1 cellular context compared by ENCODE assay signal in the genomic region with DNA sequence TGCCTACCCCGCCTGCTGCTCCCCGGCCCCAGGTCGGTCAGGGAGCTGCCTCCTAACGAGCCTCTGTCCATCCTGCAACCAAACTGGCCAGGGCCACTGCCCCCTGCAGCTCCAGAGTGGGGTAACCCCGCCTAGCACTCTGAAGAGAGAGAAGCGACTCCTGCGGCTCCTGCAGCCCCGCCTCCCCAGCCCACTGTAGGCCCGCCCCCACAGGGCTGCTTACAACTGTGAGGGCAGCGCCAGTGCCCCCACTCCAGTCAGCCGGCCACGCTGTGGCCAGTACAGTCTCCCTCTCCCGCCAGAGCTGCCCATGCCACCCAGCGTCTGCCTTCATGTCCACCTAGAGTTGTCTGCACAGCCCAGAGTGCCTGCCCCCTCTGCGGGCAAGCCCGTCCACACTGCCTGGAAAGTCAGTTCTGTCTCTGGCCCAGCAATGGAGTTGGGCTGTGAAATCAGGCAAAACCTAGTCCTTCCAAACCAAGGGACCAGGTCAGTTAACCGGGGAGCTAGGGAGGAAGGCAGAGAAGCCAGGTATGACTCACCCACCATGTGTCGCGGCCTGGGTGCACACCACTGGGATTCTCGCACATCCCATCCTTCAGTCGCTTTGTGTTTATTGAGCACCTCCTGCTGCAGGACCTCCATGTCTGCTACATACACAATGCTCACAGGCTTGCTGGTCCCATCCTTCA.
TF ChIP-seq lines count a peak whose summit lies in the region.

No MANE protein-coding gene starts in this region.

TF ChIP-seq in HepG2, 621 proteins besides CTCF, POLR2A, EP300 and RAD21 (continued from another document and continues in another):
- TF ChIP-seq, protein P1, sequence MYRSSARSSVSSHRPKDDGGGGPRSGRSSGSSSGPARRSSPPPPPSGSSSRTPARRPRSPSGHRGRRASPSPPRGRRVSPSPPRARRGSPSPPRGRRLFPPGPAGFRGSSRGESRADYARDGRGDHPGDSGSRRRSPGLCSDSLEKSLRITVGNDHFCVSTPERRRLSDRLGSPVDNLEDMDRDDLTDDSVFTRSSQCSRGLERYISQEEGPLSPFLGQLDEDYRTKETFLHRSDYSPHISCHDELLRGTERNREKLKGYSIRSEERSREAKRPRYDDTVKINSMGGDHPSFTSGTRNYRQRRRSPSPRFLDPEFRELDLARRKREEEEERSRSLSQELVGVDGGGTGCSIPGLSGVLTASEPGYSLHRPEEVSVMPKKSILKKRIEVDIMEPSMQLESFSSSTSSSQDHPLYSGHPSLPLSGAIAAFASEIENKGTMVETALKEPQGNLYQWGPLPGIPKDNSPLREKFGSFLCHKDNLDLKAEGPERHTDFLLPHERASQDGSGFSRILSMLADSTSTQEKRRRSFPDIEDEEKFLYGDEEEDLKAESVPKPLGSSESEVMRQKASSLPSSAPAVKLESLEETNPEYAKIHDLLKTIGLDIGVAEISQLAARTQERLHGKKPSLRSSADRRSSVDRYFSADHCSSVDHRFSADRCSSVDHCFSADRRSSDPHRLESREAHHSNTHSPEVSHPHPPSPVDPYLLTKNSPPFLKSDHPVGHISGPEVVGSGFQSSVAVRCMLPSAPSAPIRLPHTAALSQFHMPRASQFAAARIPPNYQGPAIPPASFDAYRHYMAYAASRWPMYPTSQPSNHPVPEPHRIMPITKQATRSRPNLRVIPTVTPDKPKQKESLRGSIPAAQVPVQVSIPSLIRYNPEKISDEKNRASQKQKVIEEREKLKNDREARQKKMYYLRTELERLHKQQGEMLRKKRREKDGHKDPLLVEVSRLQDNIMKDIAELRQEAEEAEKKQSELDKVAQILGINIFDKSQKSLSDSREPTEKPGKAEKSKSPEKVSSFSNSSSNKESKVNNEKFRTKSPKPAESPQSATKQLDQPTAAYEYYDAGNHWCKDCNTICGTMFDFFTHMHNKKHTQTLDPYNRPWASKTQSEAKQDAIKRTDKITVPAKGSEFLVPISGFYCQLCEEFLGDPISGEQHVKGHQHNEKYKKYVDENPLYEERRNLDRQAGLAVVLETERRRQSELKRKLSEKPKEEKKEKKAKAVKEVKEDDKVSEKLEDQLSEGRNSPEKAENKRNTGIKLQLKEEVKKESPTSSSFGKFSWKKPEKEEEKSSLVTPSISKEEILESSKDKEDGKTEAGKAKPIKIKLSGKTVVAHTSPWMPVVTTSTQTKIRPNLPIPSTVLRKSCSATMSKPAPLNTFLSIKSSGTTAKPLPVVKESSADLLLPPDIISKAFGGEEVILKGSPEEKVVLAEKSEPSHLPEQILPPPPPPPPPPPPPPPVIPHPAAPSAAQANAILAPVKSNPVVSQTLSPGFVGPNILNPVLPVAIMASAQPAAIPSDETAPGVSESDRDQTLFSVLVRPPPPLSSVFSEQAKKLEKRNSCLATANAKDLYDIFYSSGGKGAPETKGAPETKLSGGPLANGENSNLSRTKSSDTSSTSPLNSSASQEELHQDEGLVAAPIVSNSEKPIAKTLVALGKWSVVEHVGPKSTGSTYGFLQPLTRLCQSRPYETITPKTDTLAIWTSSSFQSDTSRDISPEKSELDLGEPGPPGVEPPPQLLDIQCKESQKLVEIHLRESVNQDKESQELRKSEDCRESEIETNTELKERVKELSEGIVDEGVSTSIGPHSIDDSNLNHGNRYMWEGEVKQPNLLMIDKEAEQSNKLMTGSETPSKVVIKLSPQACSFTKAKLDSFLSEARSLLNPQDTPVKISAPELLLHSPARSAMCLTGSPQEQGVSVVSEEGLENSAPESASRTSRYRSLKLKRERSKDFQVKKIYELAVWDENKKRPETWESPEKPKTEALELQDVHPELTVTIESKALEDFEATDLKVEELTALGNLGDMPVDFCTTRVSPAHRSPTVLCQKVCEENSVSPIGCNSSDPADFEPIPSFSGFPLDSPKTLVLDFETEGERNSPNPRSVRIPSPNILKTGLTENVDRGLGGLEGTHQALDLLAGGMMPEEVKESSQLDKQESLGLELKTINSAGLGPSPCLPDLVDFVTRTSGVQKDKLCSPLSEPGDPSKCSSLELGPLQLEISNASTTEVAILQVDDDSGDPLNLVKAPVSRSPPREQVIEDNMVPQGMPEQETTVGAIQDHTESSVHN (CRISPR knock-in tag; IDR thresholded peaks at IDR 0.05), result no peak
- TF ChIP-seq JUN (CRISPR knock-in tag; IDR thresholded peaks at IDR 0.05) (no peak), NFYC (CRISPR knock-in tag; IDR thresholded peaks at IDR 0.05) (no peak), ELF3 (CRISPR knock-in tag; IDR thresholded peaks at IDR 0.05) (no peak), ZNF20 (CRISPR knock-in tag; IDR thresholded peaks at IDR 0.05) (no peak), ZNF607 (CRISPR knock-in tag; IDR thresholded peaks at IDR 0.05; ENCODE audit: borderline replicate concordance) (no peak), ZNF776 (CRISPR knock-in tag; IDR thresholded peaks at IDR 0.05) (0 out of 2 replicates have a peak, but pooled peaks have one; percentile 52), SPEN (CRISPR knock-in tag; IDR thresholded peaks at IDR 0.05; ENCODE audit: low read depth) (peak; percentile 52; the same call in 1 of the 2 replicates), ZNF460 (CRISPR knock-in tag; IDR thresholded peaks at IDR 0.05; ENCODE audit: borderline replicate concordance) (no peak), ZNF350 (CRISPR knock-in tag; IDR thresholded peaks at IDR 0.05; ENCODE audit: borderline replicate concordance, low read depth) (0 out of 2 replicates have a peak, but pooled peaks have one; percentile 34), KDM2A (CRISPR knock-in tag; IDR thresholded peaks at IDR 0.05; ENCODE audit: borderline replicate concordance, low read depth) (no peak), RBFOX2 (IDR thresholded peaks at IDR 0.05; ENCODE audit: low read depth, low read length) (peak; percentile 58), ZBTB20 (CRISPR knock-in tag; IDR thresholded peaks at IDR 0.05; ENCODE audit: borderline replicate concordance, low read depth) (no peak), CBX1 (IDR thresholded peaks at IDR 0.05; ENCODE audit: low read depth) (no peak), ZBTB42 (CRISPR knock-in tag; IDR thresholded peaks at IDR 0.05) (no peak), HOXA3 (CRISPR knock-in tag; IDR thresholded peaks at IDR 0.05) (no peak; the same call in 1 of the 2 replicates), KDM5A (IDR thresholded peaks at IDR 0.05; ENCODE audit: borderline replicate concordance, low read length) (no peak), CEBPB (IDR thresholded peaks at IDR 0.05; ENCODE audit: borderline replicate concordance, low read depth, low read length) (no peak), U2AF2 (IDR thresholded peaks at IDR 0.05; ENCODE audit: low read depth, low read length) (no peak), PHF21A (CRISPR knock-in tag; IDR thresholded peaks at IDR 0.05) (0 out of 2 replicates have a peak, but pooled peaks have one; percentile 26), PAF1 (CRISPR knock-in tag; IDR thresholded peaks at IDR 0.05) (no peak), ZNF382 (CRISPR knock-in tag; IDR thresholded peaks at IDR 0.05; ENCODE audit: borderline replicate concordance) (no peak), CBX2 (IDR thresholded peaks at IDR 0.05; ENCODE audit: low read depth, low read length) (no peak), CBX2 (CRISPR knock-in tag; IDR thresholded peaks at IDR 0.05; ENCODE audit: low read depth) (no peak), AGO1 (IDR thresholded peaks at IDR 0.05; ENCODE audit: low read depth, low read length, poor library complexity, severe bottlenecking) (no peak), SMAD9 (CRISPR knock-in tag; IDR thresholded peaks at IDR 0.05) (no peak), JDP2 (CRISPR knock-in tag; IDR thresholded peaks at IDR 0.05; ENCODE audit: borderline replicate concordance) (no peak), ZNF547 (CRISPR knock-in tag; IDR thresholded peaks at IDR 0.05) (peak; percentile 44; the same call in 1 of the 2 replicates), ZMYM3 (CRISPR knock-in tag; IDR thresholded peaks at IDR 0.05) (no peak), HOXA7 (CRISPR knock-in tag; IDR thresholded peaks at IDR 0.05) (no peak), ZNF558 (CRISPR knock-in tag; IDR thresholded peaks at IDR 0.05; ENCODE audit: borderline replicate concordance) (no peak)
- TF ChIP-seq, protein P2, sequence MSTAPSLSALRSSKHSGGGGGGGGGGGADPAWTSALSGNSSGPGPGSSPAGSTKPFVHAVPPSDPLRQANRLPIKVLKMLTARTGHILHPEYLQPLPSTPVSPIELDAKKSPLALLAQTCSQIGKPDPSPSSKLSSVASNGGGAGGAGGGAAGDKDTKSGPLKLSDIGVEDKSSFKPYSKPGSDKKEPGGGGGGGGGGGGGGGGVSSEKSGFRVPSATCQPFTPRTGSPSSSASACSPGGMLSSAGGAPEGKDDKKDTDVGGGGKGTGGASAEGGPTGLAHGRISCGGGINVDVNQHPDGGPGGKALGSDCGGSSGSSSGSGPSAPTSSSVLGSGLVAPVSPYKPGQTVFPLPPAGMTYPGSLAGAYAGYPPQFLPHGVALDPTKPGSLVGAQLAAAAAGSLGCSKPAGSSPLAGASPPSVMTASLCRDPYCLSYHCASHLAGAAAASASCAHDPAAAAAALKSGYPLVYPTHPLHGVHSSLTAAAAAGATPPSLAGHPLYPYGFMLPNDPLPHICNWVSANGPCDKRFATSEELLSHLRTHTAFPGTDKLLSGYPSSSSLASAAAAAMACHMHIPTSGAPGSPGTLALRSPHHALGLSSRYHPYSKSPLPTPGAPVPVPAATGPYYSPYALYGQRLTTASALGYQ (CRISPR knock-in tag; IDR thresholded peaks at IDR 0.05), result no peak
- TF ChIP-seq, protein P3, sequence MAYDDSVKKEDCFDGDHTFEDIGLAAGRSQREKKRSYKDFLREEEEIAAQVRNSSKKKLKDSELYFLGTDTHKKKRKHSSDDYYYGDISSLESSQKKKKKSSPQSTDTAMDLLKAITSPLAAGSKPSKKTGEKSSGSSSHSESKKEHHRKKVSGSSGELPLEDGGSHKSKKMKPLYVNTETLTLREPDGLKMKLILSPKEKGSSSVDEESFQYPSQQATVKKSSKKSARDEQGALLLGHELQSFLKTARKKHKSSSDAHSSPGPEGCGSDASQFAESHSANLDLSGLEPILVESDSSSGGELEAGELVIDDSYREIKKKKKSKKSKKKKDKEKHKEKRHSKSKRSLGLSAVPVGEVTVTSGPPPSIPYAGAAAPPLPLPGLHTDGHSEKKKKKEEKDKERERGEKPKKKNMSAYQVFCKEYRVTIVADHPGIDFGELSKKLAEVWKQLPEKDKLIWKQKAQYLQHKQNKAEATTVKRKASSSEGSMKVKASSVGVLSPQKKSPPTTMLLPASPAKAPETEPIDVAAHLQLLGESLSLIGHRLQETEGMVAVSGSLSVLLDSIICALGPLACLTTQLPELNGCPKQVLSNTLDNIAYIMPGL (CRISPR knock-in tag; IDR thresholded peaks at IDR 0.05; ENCODE audit: borderline replicate concordance in 1 of 2, low read depth in 1 of 2), result peak; percentile 28 to 52; a peak in 1 of 4 replicates
- TF ChIP-seq, protein P4, sequence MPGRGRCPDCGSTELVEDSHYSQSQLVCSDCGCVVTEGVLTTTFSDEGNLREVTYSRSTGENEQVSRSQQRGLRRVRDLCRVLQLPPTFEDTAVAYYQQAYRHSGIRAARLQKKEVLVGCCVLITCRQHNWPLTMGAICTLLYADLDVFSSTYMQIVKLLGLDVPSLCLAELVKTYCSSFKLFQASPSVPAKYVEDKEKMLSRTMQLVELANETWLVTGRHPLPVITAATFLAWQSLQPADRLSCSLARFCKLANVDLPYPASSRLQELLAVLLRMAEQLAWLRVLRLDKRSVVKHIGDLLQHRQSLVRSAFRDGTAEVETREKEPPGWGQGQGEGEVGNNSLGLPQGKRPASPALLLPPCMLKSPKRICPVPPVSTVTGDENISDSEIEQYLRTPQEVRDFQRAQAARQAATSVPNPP (CRISPR knock-in tag; IDR thresholded peaks at IDR 0.05), result no peak
- TF ChIP-seq, protein P5, sequence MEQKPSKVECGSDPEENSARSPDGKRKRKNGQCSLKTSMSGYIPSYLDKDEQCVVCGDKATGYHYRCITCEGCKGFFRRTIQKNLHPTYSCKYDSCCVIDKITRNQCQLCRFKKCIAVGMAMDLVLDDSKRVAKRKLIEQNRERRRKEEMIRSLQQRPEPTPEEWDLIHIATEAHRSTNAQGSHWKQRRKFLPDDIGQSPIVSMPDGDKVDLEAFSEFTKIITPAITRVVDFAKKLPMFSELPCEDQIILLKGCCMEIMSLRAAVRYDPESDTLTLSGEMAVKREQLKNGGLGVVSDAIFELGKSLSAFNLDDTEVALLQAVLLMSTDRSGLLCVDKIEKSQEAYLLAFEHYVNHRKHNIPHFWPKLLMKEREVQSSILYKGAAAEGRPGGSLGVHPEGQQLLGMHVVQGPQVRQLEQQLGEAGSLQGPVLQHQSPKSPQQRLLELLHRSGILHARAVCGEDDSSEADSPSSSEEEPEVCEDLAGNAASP (CRISPR knock-in tag; IDR thresholded peaks at IDR 0.05; ENCODE audit: borderline replicate concordance), result no peak
- TF ChIP-seq, protein P6, sequence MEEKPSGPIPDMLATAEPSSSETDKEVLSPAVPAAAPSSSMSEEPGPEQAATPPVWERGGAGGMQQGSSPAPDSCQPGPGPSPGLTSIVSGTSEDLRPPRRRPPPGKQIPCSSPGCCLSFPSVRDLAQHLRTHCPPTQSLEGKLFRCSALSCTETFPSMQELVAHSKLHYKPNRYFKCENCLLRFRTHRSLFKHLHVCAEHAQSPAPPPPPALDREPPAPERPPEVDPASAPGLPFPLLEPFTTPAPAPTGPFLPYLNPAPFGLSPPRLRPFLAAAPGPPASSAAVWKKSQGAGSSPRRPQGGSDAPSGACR (CRISPR knock-in tag; IDR thresholded peaks at IDR 0.05), result no peak
- TF ChIP-seq, protein P7, sequence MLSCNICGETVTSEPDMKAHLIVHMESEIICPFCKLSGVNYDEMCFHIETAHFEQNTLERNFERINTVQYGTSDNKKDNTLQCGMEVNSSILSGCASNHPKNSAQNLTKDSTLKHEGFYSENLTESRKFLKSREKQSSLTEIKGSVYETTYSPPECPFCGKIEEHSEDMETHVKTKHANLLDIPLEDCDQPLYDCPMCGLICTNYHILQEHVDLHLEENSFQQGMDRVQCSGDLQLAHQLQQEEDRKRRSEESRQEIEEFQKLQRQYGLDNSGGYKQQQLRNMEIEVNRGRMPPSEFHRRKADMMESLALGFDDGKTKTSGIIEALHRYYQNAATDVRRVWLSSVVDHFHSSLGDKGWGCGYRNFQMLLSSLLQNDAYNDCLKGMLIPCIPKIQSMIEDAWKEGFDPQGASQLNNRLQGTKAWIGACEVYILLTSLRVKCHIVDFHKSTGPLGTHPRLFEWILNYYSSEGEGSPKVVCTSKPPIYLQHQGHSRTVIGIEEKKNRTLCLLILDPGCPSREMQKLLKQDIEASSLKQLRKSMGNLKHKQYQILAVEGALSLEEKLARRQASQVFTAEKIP (CRISPR knock-in tag; IDR thresholded peaks at IDR 0.05; ENCODE audit: borderline replicate concordance), result no peak
- TF ChIP-seq, protein P8, sequence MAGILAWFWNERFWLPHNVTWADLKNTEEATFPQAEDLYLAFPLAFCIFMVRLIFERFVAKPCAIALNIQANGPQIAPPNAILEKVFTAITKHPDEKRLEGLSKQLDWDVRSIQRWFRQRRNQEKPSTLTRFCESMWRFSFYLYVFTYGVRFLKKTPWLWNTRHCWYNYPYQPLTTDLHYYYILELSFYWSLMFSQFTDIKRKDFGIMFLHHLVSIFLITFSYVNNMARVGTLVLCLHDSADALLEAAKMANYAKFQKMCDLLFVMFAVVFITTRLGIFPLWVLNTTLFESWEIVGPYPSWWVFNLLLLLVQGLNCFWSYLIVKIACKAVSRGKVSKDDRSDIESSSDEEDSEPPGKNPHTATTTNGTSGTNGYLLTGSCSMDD (CRISPR knock-in tag; IDR thresholded peaks at IDR 0.05), result no peak
